14 cellular contexts compared by ENCODE assay signal in genomic region chr7:36871863-36872262, GRCh38.
DNase-seq lines count a peak whose midpoint lies in the region; ATAC-seq, FAIRE-seq and TF ChIP-seq lines count a peak whose summit lies in the region.
"Had no signal": no experiment of that assay in that cellular context is flagged by ENCODE, and none has a peak within 500 bp of the region (broad histone marks: within the 10 kb centered on the region; RNA-seq: fewer than 3 reads in every experiment).

No MANE protein-coding gene starts in this region.

- no peak for TF ChIP-seq POLR2A in K562 (conservative IDR thresholded peaks at IDR 0.05)

- H3K4me3 ChIP-seq in K562, result no peak overlapping the region
- H3K4me3 ChIP-seq: BLaER1 had no signal

- in situ Hi-C loops in K562 (cut with MboI), result no loop called here

- TF ChIP-seq EP300 in K562 (IDR thresholded peaks at IDR 0.05; ENCODE audit: low read length), result no peak

- ATAC-seq in K562 (peak; percentile 69; the same call in 2 of the 3 replicates), HG03159 (IDR thresholded peaks at IDR 0.05; ENCODE audit: unreplicated experiment) (no peak), GM21576 (IDR thresholded peaks at IDR 0.05; ENCODE audit: unreplicated experiment) (no peak), HG03520 (IDR thresholded peaks at IDR 0.05; ENCODE audit: unreplicated experiment) (no peak), HG03565 (IDR thresholded peaks at IDR 0.05; ENCODE audit: unreplicated experiment) (no peak)
- ATAC-seq: PC-3, right cardiac atrium had no signal

- H2AFZ ChIP-seq in K562 (ENCODE audit: low read depth, low read length), result peak overlapping the region; percentile 34; the same call in 1 of the 2 replicates

- H3K9me3 ChIP-seq in K562 (replicated peaks; ENCODE audit: control insufficient read depth, insufficient read depth, low read depth, low read length), result no peaks in the 10 kb centered on the region
- H3K9me3 ChIP-seq: BLaER1 had no signal

- H4K20me1 ChIP-seq in K562 (replicated peaks; ENCODE audit: control insufficient read depth, insufficient read depth, low read length), result no peaks in the 10 kb centered on the region
- H4K20me1 ChIP-seq: BLaER1 had no signal

- no peaks in the 10 kb centered on the region for H3K4me1 ChIP-seq in K562 (replicated peaks in 1 of 2; ENCODE audit: control insufficient read depth in 2 of 2, insufficient read depth in 2 of 2, low read length in 2 of 2)
- H3K4me1 ChIP-seq: BLaER1 had no signal

- H3K9me1 ChIP-seq in K562 (ENCODE audit: control insufficient read depth, insufficient read depth, low read length), result no peaks in the 10 kb centered on the region

- no peaks in the 10 kb centered on the region for H3K36me3 ChIP-seq in K562 (ENCODE audit: control insufficient read depth, insufficient read depth, low read length)

- POLR2A ChIA-PET in K562 (lab: Yijun Ruan, JAX), result interaction anchor here (1.4 kb wide), 1 partner anchor 13 kb away, joined by 3 read pairs; no protein-coding TSS in a partner anchor

- CTCF ChIA-PET in K562 (lab: Yijun Ruan, JAX; ENCODE audit: low intra/inter-chr PET ratio), result no interaction called here

- TF ChIP-seq RAD21 in K562 (CRISPR knock-in tag; conservative IDR thresholded peaks at IDR 0.05 in 1 of 2, IDR thresholded peaks at IDR 0.05 in 1 of 2), result no peak

- no peak overlapping the region for H3K27ac ChIP-seq in K562 (ENCODE audit: extremely low read depth, low read depth, low read length)
- H3K27ac ChIP-seq: BLaER1 had no signal

- FAIRE-seq in K562 (lab: Jason Lieb, UNC), result peak; percentile 58

- intact Hi-C loops in K562 (cut with micrococcal nuclease), result no loop called here

- H3K4me2 ChIP-seq in K562 (ENCODE audit: insufficient read depth, low read length), result no peak overlapping the region
- H3K4me2 ChIP-seq: BLaER1 had no signal

- no peak for TF ChIP-seq CTCF in K562 (IDR thresholded peaks at IDR 0.05 in 2 of 3, conservative IDR thresholded peaks at IDR 0.05 in 1 of 3; ENCODE audit: insufficient read depth in 2 of 3, low read depth in 1 of 3, low read length in 3 of 3)

- no peaks in the 10 kb centered on the region for H3K79me2 ChIP-seq in K562 (ENCODE audit: control insufficient read depth, insufficient read depth, low read length)

- no peak overlapping the region for H3K9ac ChIP-seq in K562 (ENCODE audit: insufficient read depth in 1 of 2, low read depth in 2 of 2, low read length in 2 of 2)
- H3K9ac ChIP-seq: BLaER1 had no signal

- BruUV-seq in K562 (replicated peaks; lab: Mats Ljungman, UMichigan), result no TSS peak

- H3K27me3 ChIP-seq in K562 (ENCODE audit: control insufficient read depth in 2 of 2, insufficient read depth in 2 of 2, low read length in 2 of 2), result no peaks in the 10 kb centered on the region; a peak in 2 of 5 replicates
- H3K27me3 ChIP-seq: BLaER1 had no signal

- DNase-seq in A172 (ENCODE audit: low spot score) (peak; percentile 16), Daoy (ENCODE audit: low read depth) (peak; percentile 20), Kasumi-1 (lab: John Stamatoyannopoulos, UW) (peak; percentile 21 to 29), K562 (ENCODE audit: extremely low read depth in 1 of 4, low spot score in 3 of 4) (peak; percentile 17 to 51 (median 46))
- DNase-seq: aorta, kidney glomerular epithelial cell, NCI-H2029, PC-3, right cardiac atrium had no signal

TF ChIP-seq in K562, 482 proteins besides CTCF, POLR2A, EP300 and RAD21 (continues in another document):
- TF ChIP-seq HES1 (IDR thresholded peaks at IDR 0.05; ENCODE audit: low read depth), result no peak
- TF ChIP-seq PRDM10 (IDR thresholded peaks at IDR 0.05; ENCODE audit: partially characterized antibody), result no peak
- TF ChIP-seq PTBP1 (IDR thresholded peaks at IDR 0.05; ENCODE audit: low read depth, low read length), result no peak
- no peak for TF ChIP-seq ZNF717 (CRISPR knock-in tag; IDR thresholded peaks at IDR 0.05)
- no peak for TF ChIP-seq BCL6 (CRISPR knock-in tag; IDR thresholded peaks at IDR 0.05)
- TF ChIP-seq NFYB (IDR thresholded peaks at IDR 0.05; ENCODE audit: extremely low read depth, insufficient read length), result peak; percentile 69
- no peak for TF ChIP-seq XRCC4 (IDR thresholded peaks at IDR 0.05; ENCODE audit: extremely low read depth, insufficient read depth, insufficient read length)
- peak; percentile 82 for TF ChIP-seq USF2 (CRISPR knock-in tag; IDR thresholded peaks at IDR 0.05)
- no peak for TF ChIP-seq NBN (IDR thresholded peaks at IDR 0.05; ENCODE audit: low read depth)
- TF ChIP-seq CBX8 (IDR thresholded peaks at IDR 0.05; ENCODE audit: borderline replicate concordance, extremely low read depth, low read depth, low read length, poor library complexity, severe bottlenecking), result no peak
- TF ChIP-seq FOS (IDR thresholded peaks at IDR 0.05; ENCODE audit: extremely low read depth, insufficient read length), result peak; percentile 10
- peak; percentile 74 for TF ChIP-seq ZNF143 (CRISPR knock-in tag; IDR thresholded peaks at IDR 0.05)
- no peak for TF ChIP-seq TSHZ1 (CRISPR knock-in tag; IDR thresholded peaks at IDR 0.05)
- peak; percentile 13 for TF ChIP-seq RBM25 (IDR thresholded peaks at IDR 0.05; ENCODE audit: low read depth, low read length, severe bottlenecking)
- no peak for TF ChIP-seq KAT8 (IDR thresholded peaks at IDR 0.05; ENCODE audit: low read depth)
